34 cellular contexts compared by ENCODE assay signal in the genomic region with DNA sequence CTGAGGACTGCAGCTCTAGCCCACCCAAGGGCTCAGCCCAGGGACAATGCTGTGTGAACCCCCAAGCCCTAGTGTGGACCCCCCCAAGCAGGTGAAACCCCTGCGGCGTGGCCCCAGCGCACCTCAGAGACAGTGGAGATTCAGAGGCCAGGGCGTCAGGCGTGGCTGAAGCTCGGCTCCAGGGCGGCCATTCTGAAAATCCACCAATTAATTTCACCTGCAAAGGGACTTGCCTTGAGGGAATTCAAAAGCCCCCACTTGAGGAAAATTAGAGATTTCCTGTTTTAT.
"Had no signal": no experiment of that assay in that cellular context is flagged by ENCODE, and none has a peak within 500 bp of the region (broad histone marks: within the 10 kb centered on the region; RNA-seq: fewer than 3 reads in every experiment).

No MANE protein-coding gene starts in this region.

- H3K9me3 ChIP-seq: MG63 had no signal

- H3K36me3 ChIP-seq: MG63 had no signal

- DNase-seq: Karpas-422, Kasumi-1, MG63, MM.1S, MV-4-11, NCI-H1048, NCI-H1092, NCI-H1092 treated with DMSO at 0.1 percent for 48 hours, NCI-H1105, NCI-H1105 treated with DMSO at 0.1 percent for 48 hours, NCI-H1417, NCI-H1417 treated with DMSO at 0.1 percent for 48 hours, NCI-H1436, NCI-H1436 treated with DMSO at 0.1 percent for 48 hours, NCI-H146, NCI-H1694, NCI-H1694 treated with DMSO at 0.1 percent for 48 hours, NCI-H187, NCI-H187 treated with DMSO at 0.1 percent for 48 hours, NCI-H1930, NCI-H2029, NCI-H2029 treated with DMSO at 0.1 percent for 48 hours, NCI-H2081, NCI-H2107, NCI-H2171, NCI-H2171 treated with DMSO at 0.1 percent for 48 hours, NCI-H2227 treated with DMSO at 0.1 percent for 48 hours, NCI-H226, NCI-H345, NCI-H446, NCI-H446 treated with DMSO at 0.1 percent for 48 hours, NCI-H510A, NCI-H510A treated with DMSO at 0.1 percent for 48 hours, NCI-H524 had no signal

- H3K4me3 ChIP-seq: MG63 had no signal

- H3K27me3 ChIP-seq: MG63 had no signal
